ENCODE assay signal across 8 cellular contexts in the genomic region with DNA sequence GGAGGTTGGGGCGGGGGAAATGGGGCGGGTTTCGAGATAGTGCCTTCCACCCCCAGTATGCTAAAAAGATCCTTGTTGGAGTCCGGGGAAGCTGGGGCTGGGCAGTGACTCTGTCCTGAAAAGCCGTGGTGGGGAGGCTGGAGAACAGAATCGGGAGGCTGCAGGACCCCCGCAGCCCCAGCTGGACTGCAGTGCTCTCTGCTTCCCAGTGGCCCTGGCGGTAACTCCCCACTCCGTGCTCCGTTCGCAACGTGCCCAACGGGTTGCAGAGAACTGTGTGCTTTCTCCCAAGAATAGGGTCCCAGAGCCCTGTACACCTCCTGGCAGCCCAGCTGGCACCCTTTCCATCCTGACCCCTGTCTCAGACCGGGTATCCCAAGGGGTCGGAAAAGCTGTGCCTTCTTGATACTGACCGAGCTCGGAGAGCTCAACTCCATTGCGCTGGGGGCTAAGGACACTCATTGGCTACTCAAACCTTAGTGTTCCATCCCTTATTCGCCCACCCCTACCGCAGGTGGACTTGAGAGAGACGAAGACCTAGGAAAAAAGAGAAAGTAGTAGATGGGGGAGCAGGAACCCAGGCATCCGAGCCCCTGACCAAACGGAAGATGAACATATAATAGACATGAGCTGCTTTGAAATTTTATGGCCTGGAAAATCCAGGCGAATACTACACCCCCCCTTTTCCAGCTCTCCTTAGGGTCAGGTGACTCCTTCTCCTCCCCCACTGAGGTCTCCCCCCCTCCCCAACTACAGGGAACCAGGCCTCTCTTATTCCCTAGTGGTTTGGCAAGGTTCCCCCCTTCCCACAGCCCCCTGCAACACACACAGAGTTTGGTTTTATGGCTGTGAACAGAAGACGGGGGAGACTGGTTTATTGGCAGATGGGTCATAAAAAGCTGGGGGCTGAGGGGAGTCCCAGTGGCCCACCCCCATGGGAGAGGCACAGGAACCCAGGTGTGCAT. TPM values are rescaled to one million over a fixed set of nuclear protein-coding genes. Genes with fewer than 3 reads are reported as not detected.
DNase-seq lines count a peak whose midpoint lies in the region; TF ChIP-seq lines count a peak whose summit lies in the region.

No MANE protein-coding gene starts in this region.

- H2AFZ ChIP-seq in osteoblast (ENCODE audit: low read length), result peak overlapping the region; percentile 58

- WGBS in esophagus muscularis mucosa, result 10% methylated on average over 15 of the region's 25 CpGs

- H3K4me3 ChIP-seq in esophagus muscularis mucosa (peak overlapping the region; percentile 59 to 65 (median 62)), osteoblast (ENCODE audit: insufficient read depth, low read length) (peak overlapping the region; percentile 82)

- H3K4me2 ChIP-seq in osteoblast (ENCODE audit: insufficient read depth, low read length), result peak overlapping the region; percentile 93

- H3K27ac ChIP-seq in esophagus muscularis mucosa (replicated peaks in 1 of 4), result peak overlapping the region in 3 of 4 donors; percentile 75 to 81 (median 80)
- no peak overlapping the region for H3K27ac ChIP-seq in osteoblast (ENCODE audit: low read depth, low read length)

- H3K4me1 ChIP-seq in esophagus muscularis mucosa (peaks cover 23 to 50% (median 40%) of the 10 kb centered on the region in 4 donors), osteoblast (ENCODE audit: insufficient read depth, low read length) (peaks cover 18% of the 10 kb centered on the region)

- intact Hi-C loops in esophagus muscularis mucosa (cut with DNase I), result loop anchor here (2.0 to 10.0 kb wide), 2 partner anchors 197 to 291 kb away; no protein-coding TSS in a partner anchor

- TF ChIP-seq CTCF in esophagus muscularis mucosa (IDR thresholded peaks at IDR 0.05), result no peak
- no peak for TF ChIP-seq CTCF in osteoblast (IDR thresholded peaks at IDR 0.05; ENCODE audit: extremely low read depth, low read depth, low read length)

- no peaks in the 10 kb centered on the region for H3K79me2 ChIP-seq in osteoblast (ENCODE audit: insufficient read depth, low read length)

- H3K9me3 ChIP-seq in esophagus muscularis mucosa (no peaks in the 10 kb centered on the region), osteoblast (ENCODE audit: low read depth, low read length) (no peaks in the 10 kb centered on the region)

- TF ChIP-seq POLR2A in esophagus muscularis mucosa (IDR thresholded peaks at IDR 0.05; ENCODE audit: low read depth), result no peak

- peaks cover 6% of the 10 kb centered on the region for H4K20me1 ChIP-seq in osteoblast (ENCODE audit: insufficient read depth, low read length)

- H3K36me3 ChIP-seq in esophagus muscularis mucosa (peaks cover 0 to 2% (median 0%) of the 10 kb centered on the region in 4 donors), osteoblast (ENCODE audit: insufficient read depth, low read length) (peaks cover under 1% of the 10 kb centered on the region)

- DNase-seq in DMS 273 (lab: John Stamatoyannopoulos, UW; ENCODE audit: unreplicated experiment) (peak; percentile 39), DMS 273 treated with DMSO at 0.1 percent for 48 hours (lab: John Stamatoyannopoulos, UW) (no peak), RPMI8226 (peak; percentile 14), esophagus muscularis mucosa (ENCODE audit: extremely low spot score) (no peak), osteoblast (ENCODE audit: insufficient read length, low spot score, missing footprints) (peak; percentile 81), NCI-H1048 (lab: John Stamatoyannopoulos, UW) (no peak), HK-2 (ENCODE audit: unreplicated experiment) (no peak), hippocampal formation (lab: John Stamatoyannopoulos, UW) (no peak)

- TF ChIP-seq EP300 in esophagus muscularis mucosa (IDR thresholded peaks at IDR 0.05), result no peak

- H3K27me3 ChIP-seq in esophagus muscularis mucosa, result no peaks in the 10 kb centered on the region
- no peaks in the 10 kb centered on the region for H3K27me3 ChIP-seq in osteoblast (ENCODE audit: insufficient read depth, low read length)

RNA-seq across cellular contexts. Expression of a gene that starts 1.3 kb away (rescaled TPM):
- total RNA-seq in esophagus muscularis mucosa (1 to 10 TPM; 1.7 to 9.0 (median 4.9) TPM), osteoblast (4.1 and 4.3 TPM in 2 replicates)

RNA-seq across cellular contexts. Expression of a gene that starts 15.4 kb away (rescaled TPM):
- total RNA-seq in esophagus muscularis mucosa, result 1,000 to 10,000 TPM in 1 of 4 donors, 100 to 1,000 TPM in 3; 742 to 1,177 (median 845) TPM
- 3,072 and 3,128 TPM in 2 replicates for total RNA-seq in osteoblast

RNA-seq across cellular contexts. Expression of a gene that starts 24.1 kb away (rescaled TPM):
- total RNA-seq in esophagus muscularis mucosa (10 to 100 TPM; 13.8 to 23.0 (median 17.2) TPM), osteoblast (27.7 and 32.2 TPM in 2 replicates)

RNA-seq across cellular contexts. Expression of a gene that starts 28.4 kb away (rescaled TPM):
- total RNA-seq in esophagus muscularis mucosa, result 100 to 1,000 TPM; 159 to 253 (median 196) TPM
- 46.0 and 59.4 TPM in 2 replicates for total RNA-seq in osteoblast

RNA-seq across cellular contexts. Expression of a gene that starts 36.5 kb away (rescaled TPM):
- total RNA-seq in esophagus muscularis mucosa (100 to 1,000 TPM; 155 to 245 (median 218) TPM), osteoblast (22.4 and 24.8 TPM in 2 replicates)

Comparison
In these comparisons a context has a peak if more than half of its experiments do, and no peak if none do; other contexts are left out.
1. DNase-seq: peak in DMS 273 (single experiment), RPMI8226 (single experiment) and osteoblast (single experiment); none in DMS 273 treated with DMSO at 0.1 percent for 48 hours (single experiment), esophagus muscularis mucosa (single experiment), NCI-H1048 (single experiment), HK-2 (single experiment) and hippocampal formation (0 of 2).